In genomic region chr9:97904725-97905124, GRCh38 we compare ENCODE assay signal across 18 cellular contexts. TPM values are rescaled to one million over a fixed set of nuclear protein-coding genes. Genes with fewer than 3 reads are reported as not detected.
DNase-seq lines count a peak whose midpoint lies in the region; ATAC-seq, FAIRE-seq and TF ChIP-seq lines count a peak whose summit lies in the region.
"Had no signal": no experiment of that assay in that cellular context is flagged by ENCODE, and none has a peak within 500 bp of the region (broad histone marks: within the 10 kb centered on the region; RNA-seq: fewer than 3 reads in every experiment).

No MANE protein-coding gene starts in this region.

- DNase-seq in CD14-positive monocyte (ENCODE audit: low spot score) = no peak
- peak; percentile 42 for DNase-seq in T-helper 9 cell
- peak; percentile 54 for DNase-seq in activated effector memory CD4-positive, alpha-beta T cell treated with Interleukin-2 at 50 U/mL for 16 hours
- DNase-seq in naive thymus-derived CD4-positive, alpha-beta T cell = peak in 8 of 9 donors; percentile 37 to 77 (median 72)
- DNase-seq in urothelium cell line (ENCODE audit: low spot score) = no peak
- no peak for DNase-seq in NCI-H1105 (lab: John Stamatoyannopoulos, UW)
- DNase-seq: DMS53, NCI-H1048, NCI-H510A, occipital lobe had no signal

- FAIRE-seq in urothelium cell line (lab: Jason Lieb, UNC) = no peak

- POLR2A ChIA-PET in naive thymus-derived CD4-positive, alpha-beta T cell (lab: Charles Lee) = interaction anchor here (0.6 to 19.7 kb wide), 20 partner anchors 9 to 355 kb away, joined by 3 to 715 read pairs (median 5); partner anchors contain the start of genes ANP32B, NCBP1, TBC1D2 and TRIM14

- H3K4me1 Mint-ChIP-seq in CD14-positive monocyte = peaks cover 57% of the 10 kb centered on the region
- peaks cover 60 to 94% (median 87%) of the 10 kb centered on the region in 7 donors for H3K4me1 Mint-ChIP-seq in naive thymus-derived CD4-positive, alpha-beta T cell
- H3K4me1 Mint-ChIP-seq: GM23338 had no signal

- ATAC-seq in naive thymus-derived CD4-positive, alpha-beta T cell = peak; percentile 62
- ATAC-seq in HG02885 (IDR thresholded peaks at IDR 0.05; ENCODE audit: poor library complexity, unreplicated experiment) (no peak), GM19023 (IDR thresholded peaks at IDR 0.05; ENCODE audit: unreplicated experiment) (no peak)
- ATAC-seq: GM23338 had no signal

- CTCF ChIA-PET in naive thymus-derived CD4-positive, alpha-beta T cell (lab: Charles Lee) = interaction anchor here (1.1 to 8.6 kb wide), 7 partner anchors 9 to 196 kb away, joined by 3 to 131 read pairs (median 8); partner anchors contain the start of genes ANP32B and TRMO

- no peaks in the 10 kb centered on the region for H3K9me3 Mint-ChIP-seq in CD14-positive monocyte
- peaks cover 0 to 6% (median 0%) of the 10 kb centered on the region in 11 donors for H3K9me3 Mint-ChIP-seq in naive thymus-derived CD4-positive, alpha-beta T cell
- H3K9me3 Mint-ChIP-seq: GM23338 had no signal

- no peaks in the 10 kb centered on the region for H3K9me3 ChIP-seq in naive thymus-derived CD4-positive, alpha-beta T cell (ENCODE audit: control insufficient read depth in 2 of 3, low read length in 3 of 3)

- no peak overlapping the region for H3K4me3 Mint-ChIP-seq in CD14-positive monocyte
- H3K4me3 Mint-ChIP-seq in naive thymus-derived CD4-positive, alpha-beta T cell = peak overlapping the region; percentile 73 to 98 (median 85)
- H3K4me3 Mint-ChIP-seq: GM23338 had no signal

- H3K4me1 ChIP-seq in naive thymus-derived CD4-positive, alpha-beta T cell (ENCODE audit: control insufficient read depth in 2 of 2, insufficient read depth in 2 of 2, low read length in 2 of 2) = peaks cover 72 to 83% of the 10 kb centered on the region in 2 donors

- no peaks in the 10 kb centered on the region for H3K27me3 ChIP-seq in naive thymus-derived CD4-positive, alpha-beta T cell (ENCODE audit: control insufficient read depth in 2 of 2, insufficient read depth in 2 of 2, low read length in 2 of 2)

- peaks cover 0 to 4% (median 0%) of the 10 kb centered on the region in 3 donors for H3K27me3 Mint-ChIP-seq in CD14-positive monocyte (ENCODE audit: low read depth in 3 of 3)
- H3K27me3 Mint-ChIP-seq in naive thymus-derived CD4-positive, alpha-beta T cell = no peaks in the 10 kb centered on the region

- peak overlapping the region; percentile 51 for H3K4me3 ChIP-seq in naive thymus-derived CD4-positive, alpha-beta T cell (ENCODE audit: low read length)
- H3K4me3 ChIP-seq: GM23338 had no signal

- peak overlapping the region; percentile 95 for H3K27ac ChIP-seq in naive thymus-derived CD4-positive, alpha-beta T cell (ENCODE audit: low read depth, low read length)

- H3K36me3 ChIP-seq in naive thymus-derived CD4-positive, alpha-beta T cell (ENCODE audit: control insufficient read depth in 2 of 3, insufficient read depth in 3 of 3, low read length in 3 of 3) = peaks cover 0 to 14% (median 0%) of the 10 kb centered on the region in 3 experiments

- H3K36me3 Mint-ChIP-seq in CD14-positive monocyte = peaks cover 34 to 55% of the 10 kb centered on the region in 2 donors
- peaks cover 3 to 32% (median 15%) of the 10 kb centered on the region in 5 donors for H3K36me3 Mint-ChIP-seq in naive thymus-derived CD4-positive, alpha-beta T cell

- peak overlapping the region; percentile 83 to 95 (median 89) for H3K27ac Mint-ChIP-seq in CD14-positive monocyte
- peak overlapping the region; percentile 89 to 99 (median 97) for H3K27ac Mint-ChIP-seq in naive thymus-derived CD4-positive, alpha-beta T cell
- H3K27ac Mint-ChIP-seq: GM23338 had no signal

- no peak for TF ChIP-seq CTCF in CD14-positive monocyte (IDR thresholded peaks at IDR 0.05)

- intact Hi-C loops in CD14-positive monocyte (cut with micrococcal nuclease) = loop anchor here in 1 of 2 donors (5.0 to 10.0 kb wide), 3 partner anchors 190 to 348 kb away; no protein-coding TSS in a partner anchor
- intact Hi-C loops in naive thymus-derived CD4-positive, alpha-beta T cell (cut with micrococcal nuclease) = loop anchor here (1.0 to 5.0 kb wide), 12 partner anchors 8 to 353 kb away; partner anchors contain the start of genes TRMO (in 2 of the 2), ANP32B (in 1 of the 2), CORO2A (in 1 of the 2) and FOXE1 (in 1 of the 2)

RNA-seq across cellular contexts. Expression of gene TRMO, which starts 17.6 kb away (rescaled TPM):
- 10 to 100 TPM; 13.4 to 13.5 TPM for polyA plus RNA-seq in CD14-positive monocyte
- total RNA-seq in naive thymus-derived CD4-positive, alpha-beta T cell = 10 to 100 TPM; 26.8 to 55.3 (median 43.8) TPM
- polyA plus RNA-seq in naive thymus-derived CD4-positive, alpha-beta T cell = 10 to 100 TPM; 24.5 to 29.3 TPM

RNA-seq across cellular contexts. Expression of gene HEMGN, which starts 33.2 kb away (rescaled TPM):
- polyA plus RNA-seq in CD14-positive monocyte = under 1 TPM in 1 of 2 donors, not detected in 1; 0.18 TPM
- 1 to 10 TPM; 1.3 to 4.3 (median 2.3) TPM for total RNA-seq in naive thymus-derived CD4-positive, alpha-beta T cell
- polyA plus RNA-seq in naive thymus-derived CD4-positive, alpha-beta T cell = 10 to 100 TPM; 13.6 to 14.2 TPM
- total RNA-seq: fibroblast of lung, GM23338, HT-29, lung microvascular endothelial cell, RPMI7951 had no signal
- polyA plus RNA-seq: AG04450, fibroblast of lung, GM23338 had no signal

RNA-seq across cellular contexts. Expression of gene FOXE1, which starts 51.7 kb away (rescaled TPM):
- polyA plus RNA-seq in CD14-positive monocyte = not detected
- total RNA-seq in naive thymus-derived CD4-positive, alpha-beta T cell = not detected
- polyA plus RNA-seq in naive thymus-derived CD4-positive, alpha-beta T cell = under 1 TPM in 1 of 2 donors, not detected in 1; 0.05 TPM
- total RNA-seq: fibroblast of lung, HT-29, lung microvascular endothelial cell, occipital lobe, RPMI7951 had no signal
- polyA plus RNA-seq: GM23338 had no signal

Comparison
In these comparisons a context has a peak if more than half of its experiments do, and no peak if none do; other contexts are left out.
1. DNase-seq: peak in T-helper 9 cell (single experiment), activated effector memory CD4-positive, alpha-beta T cell treated with Interleukin-2 at 50 U/mL for 16 hours (single experiment) and naive thymus-derived CD4-positive, alpha-beta T cell (8 of 9); none in CD14-positive monocyte (single experiment), urothelium cell line (single experiment) and NCI-H1105 (single experiment).
2. H3K4me3 Mint-ChIP-seq: peak in naive thymus-derived CD4-positive, alpha-beta T cell (10 of 10); none in CD14-positive monocyte (0 of 2).
3. RNA of gene HEMGN, which starts 33.2 kb away (polyA plus RNA-seq): 13.6 to 14.2 TPM in naive thymus-derived CD4-positive, alpha-beta T cell; 0.18 TPM in CD14-positive monocyte; every median in the first group is over 10 times any median in the second.